In genomic region chr1:205199090-205199930, GRCh38 we compare ENCODE assay signal across 10 cellular contexts. TPM values are rescaled to one million over a fixed set of nuclear protein-coding genes. Genes with fewer than 3 reads are reported as not detected.
DNase-seq lines count a peak whose midpoint lies in the region; ATAC-seq, FAIRE-seq and TF ChIP-seq lines count a peak whose summit lies in the region.
"Had no signal": no experiment of that assay in that cellular context is flagged by ENCODE, and none has a peak within 500 bp of the region (broad histone marks: within the 10 kb centered on the region; RNA-seq: fewer than 3 reads in every experiment).

No MANE protein-coding gene starts in this region.

- no peaks in the 10 kb centered on the region for H3K36me3 Mint-ChIP-seq in HFFc6 (ENCODE audit: low read depth)
- H3K36me3 Mint-ChIP-seq in activated CD4-positive, alpha-beta memory T cell treated with anti-CD3 and anti-CD28 coated beads, Interleukin-2, amount 10 ng/mL, durations not matched to agents 7 days and 5 days (ENCODE audit: low read depth), result peaks cover 16% of the 10 kb centered on the region

- H3K9me3 Mint-ChIP-seq in HFFc6, result no peaks in the 10 kb centered on the region
- H3K9me3 Mint-ChIP-seq in activated CD4-positive, alpha-beta memory T cell treated with anti-CD3 and anti-CD28 coated beads, Interleukin-2, amount 10 ng/mL, durations not matched to agents 7 days and 5 days, result no peaks in the 10 kb centered on the region

- no peak for FAIRE-seq in frontal cortex (lab: Jason Lieb, UNC)
- FAIRE-seq: pancreas had no signal

- H3K4me3 Mint-ChIP-seq in HFFc6, result peak overlapping the region; percentile 14
- H3K4me3 Mint-ChIP-seq in activated CD4-positive, alpha-beta memory T cell treated with anti-CD3 and anti-CD28 coated beads, Interleukin-2, amount 10 ng/mL, durations not matched to agents 7 days and 5 days, result peak overlapping the region; percentile 6

- TF ChIP-seq CTCF in HFFc6 (IDR thresholded peaks at IDR 0.05) (peak; percentile 48), fibroblast of mammary gland (conservative IDR thresholded peaks at IDR 0.05; ENCODE audit: control insufficient read depth, insufficient read depth, low read depth, low read length) (no peak)

- POLR2A ChIA-PET in activated CD4-positive, alpha-beta memory T cell treated with anti-CD3 and anti-CD28 coated beads, Interleukin-2, amount 10 ng/mL, durations not matched to agents 7 days and 5 days (lab: Charles Lee), result interaction anchor here (0.8 to 3.4 kb wide), 6 partner anchors 12 to 29 kb away, joined by 3 to 16 read pairs (median 7); partner anchors contain the start of genes DSTYK and TMCC2

- DNase-seq in HFFc6 (peak; percentile 53), fibroblast of mammary gland (ENCODE audit: low read depth) (peak; percentile 72), frontal cortex (ENCODE audit: low spot score in 2 of 2) (no peak)
- peak; percentile 24 for DNase-seq in activated CD4-positive, alpha-beta memory T cell treated with anti-CD3 and anti-CD28 coated beads, Interleukin-2, amount 10 ng/mL, durations not matched to agents 7 days and 5 days
- peak; percentile 46 to 53 for DNase-seq in stimulated activated CD8-positive, alpha-beta memory T cell treated with anti-CD3 and anti-CD28 coated beads, Interleukin-15, amount 100 ng/mL, for 48 hours (ENCODE audit: low read depth in 2 of 2)
- DNase-seq: NCI-H69, pancreas had no signal

- H3K27ac Mint-ChIP-seq in HFFc6, result peak overlapping the region; percentile 78
- peak overlapping the region; percentile 9 for H3K27ac Mint-ChIP-seq in activated CD4-positive, alpha-beta memory T cell treated with anti-CD3 and anti-CD28 coated beads, Interleukin-2, amount 10 ng/mL, durations not matched to agents 7 days and 5 days

- CTCF ChIA-PET in activated CD4-positive, alpha-beta memory T cell treated with anti-CD3 and anti-CD28 coated beads, Interleukin-2, amount 10 ng/mL, durations not matched to agents 7 days and 5 days (lab: Charles Lee), result interaction anchor here (0.5 to 2.7 kb wide), 15 partner anchors 11 to 475 kb away, joined by 3 to 16 read pairs (median 4); no protein-coding TSS in a partner anchor

- ATAC-seq in HG02588 (IDR thresholded peaks at IDR 0.05; ENCODE audit: unreplicated experiment), result no peak
- ATAC-seq in GM21447 (IDR thresholded peaks at IDR 0.05; ENCODE audit: unreplicated experiment), result no peak
- ATAC-seq: HCT116, pancreas had no signal

- H3K4me1 Mint-ChIP-seq in HFFc6 (ENCODE audit: low read depth), result peaks cover 35% of the 10 kb centered on the region
- H3K4me1 Mint-ChIP-seq in activated CD4-positive, alpha-beta memory T cell treated with anti-CD3 and anti-CD28 coated beads, Interleukin-2, amount 10 ng/mL, durations not matched to agents 7 days and 5 days, result peaks cover 38% of the 10 kb centered on the region

- no peaks in the 10 kb centered on the region for H3K27me3 Mint-ChIP-seq in HFFc6 (ENCODE audit: insufficient read depth)
- no peaks in the 10 kb centered on the region for H3K27me3 Mint-ChIP-seq in activated CD4-positive, alpha-beta memory T cell treated with anti-CD3 and anti-CD28 coated beads, Interleukin-2, amount 10 ng/mL, durations not matched to agents 7 days and 5 days

- no peak overlapping the region for H3K4me3 ChIP-seq in fibroblast of mammary gland (ENCODE audit: control insufficient read depth, low read depth, low read length)
- H3K4me3 ChIP-seq: pancreas had no signal

RNA-seq across cellular contexts. Expression of gene DSTYK, which starts 12.2 kb away (rescaled TPM):
- total RNA-seq in HFFc6 (2021; fragmentation: NEBNext Ultra II Directional; extraction: Animal tissue kit (Norgen Biotek cat#: 25700)), result 10 to 100 TPM; 13.1 to 17.5 (median 13.9) TPM
- 1 to 10 TPM; 8.8 to 9.2 TPM for total RNA-seq in activated CD4-positive, alpha-beta memory T cell treated with anti-CD3 and anti-CD28 coated beads, Interleukin-2, amount 10 ng/mL, durations not matched to agents 7 days and 5 days
- total RNA-seq in frontal cortex, result 18.3 TPM

RNA-seq across cellular contexts. Expression of gene TMCC2, which starts 28.4 kb away (rescaled TPM):
- 1 to 10 TPM; 3.4 to 4.2 (median 3.9) TPM for total RNA-seq in HFFc6 (2021; fragmentation: NEBNext Ultra II Directional; extraction: Animal tissue kit (Norgen Biotek cat#: 25700))
- 1 to 10 TPM; 1.8 TPM for total RNA-seq in activated CD4-positive, alpha-beta memory T cell treated with anti-CD3 and anti-CD28 coated beads, Interleukin-2, amount 10 ng/mL, durations not matched to agents 7 days and 5 days
- 33.0 TPM for total RNA-seq in frontal cortex

Comparison
In these comparisons a context has a peak if more than half of its experiments do, and no peak if none do; other contexts are left out.
1. DNase-seq: peak in HFFc6 (single experiment), activated CD4-positive, alpha-beta memory T cell treated with anti-CD3 and anti-CD28 coated beads, Interleukin-2, amount 10 ng/mL, durations not matched to agents 7 days and 5 days (single experiment), fibroblast of mammary gland (single experiment) and stimulated activated CD8-positive, alpha-beta memory T cell treated with anti-CD3 and anti-CD28 coated beads, Interleukin-15, amount 100 ng/mL, for 48 hours (2 of 2); none in frontal cortex (0 of 2).